ENCODE assay signal across 8 cellular contexts in genomic region chr1:109773203-109773899, GRCh38. TPM values are rescaled to one million over a fixed set of nuclear protein-coding genes. Genes with fewer than 3 reads are reported as not detected.
DNase-seq lines count a peak whose midpoint lies in the region; ATAC-seq and TF ChIP-seq lines count a peak whose summit lies in the region.

No MANE protein-coding gene starts in this region.

- ATAC-seq in HG03196 (IDR thresholded peaks at IDR 0.05; ENCODE audit: unreplicated experiment): peak; percentile 53

- 38 to 43% methylated on average over 14 to 16 of the region's 17 CpGs for WGBS in lower leg skin, 2 donors

- TF ChIP-seq POLR2A in lower leg skin (IDR thresholded peaks at IDR 0.05): no peak

- DNase-seq in 8988T (peak; percentile 56), GM13976 (ENCODE audit: low spot score) (peak; percentile 88), NCI-H460 (ENCODE audit: extremely low read depth, low read depth) (peak; percentile 85), choroid plexus epithelial cell (ENCODE audit: low read depth) (peak; percentile 95), lower leg skin (ENCODE audit: low spot score in 2 of 2) (peak; percentile 86 to 96)
- peak; percentile 79 for DNase-seq in activated CD4-positive, alpha-beta T cell treated with anti-CD3 and anti-CD28 coated beads for 48 hours
- peak in 2 of 3 experiments; percentile 37 to 45 for DNase-seq in stimulated activated CD4-positive, alpha-beta T cell treated with anti-CD3 and anti-CD28 coated beads, TNF-alpha, amount 100 ng/mL, for 4 hours (ENCODE audit: low read depth in 3 of 3)

- peak; percentile 81 for TF ChIP-seq CTCF in GM13976 (IDR thresholded peaks at IDR 0.05; ENCODE audit: borderline replicate concordance, control extremely low read depth, extremely low read depth, insufficient read depth, missing control alignments)
- peak; percentile 98 for TF ChIP-seq CTCF in choroid plexus epithelial cell (conservative IDR thresholded peaks at IDR 0.05; ENCODE audit: low read depth, low read length)
- TF ChIP-seq CTCF in lower leg skin (IDR thresholded peaks at IDR 0.05): peak in 1 of 3 donors; percentile 74

- in situ Hi-C loops in GM13976 (cut with MboI; ENCODE audit: low sequenced_read_pairs, unreplicated experiment): loop anchor here (5.0 kb wide), 2 partner anchors 131 to 226 kb away; partner anchors contain the start of gene GNAI3

- intact Hi-C loops in lower leg skin (cut with DNase I; ENCODE audit: low total_unique reads): loop anchor here (5.0 kb wide), 2 partner anchors 131 to 226 kb away; partner anchors contain the start of gene GNAI3

- no peak overlapping the region for H3K4me3 ChIP-seq in choroid plexus epithelial cell (ENCODE audit: low read depth, low read length)
- H3K4me3 ChIP-seq in lower leg skin (ENCODE audit: low read depth, poor library complexity, severe bottlenecking): no peak overlapping the region

RNA-seq across cellular contexts. Expression of gene EPS8L3, which starts 9.6 kb away (rescaled TPM):
- 0.15 TPM in 1 of 2 replicates, not detected in the other for total RNA-seq in NCI-H460 (2014; rRNA removed; shearing (Covaris generic))
- polyA plus RNA-seq in NCI-H460 (2014; cell fraction: nucleus; rRNA removed): 0.22 TPM in 1 of 2 replicates, not detected in the other
- not detected for total RNA-seq in lower leg skin

RNA-seq across cellular contexts. Expression of gene GSTM3, which starts 32.5 kb away (rescaled TPM):
- total RNA-seq in NCI-H460 (2014; rRNA removed; shearing (Covaris generic)): 266 and 288 TPM in 2 replicates
- 212 and 284 TPM in 2 replicates for polyA plus RNA-seq in NCI-H460 (2014; cell fraction: nucleus; rRNA removed)
- 100 to 1,000 TPM in 3 of 4 donors, 10 to 100 TPM in 1; 68.7 to 213 (median 137) TPM for total RNA-seq in lower leg skin

Comparison
In these comparisons a context has a peak if more than half of its experiments do, and no peak if none do; other contexts are left out.
1. DNase-seq: peak in every context shown above with its lines; median percentile 95 in choroid plexus epithelial cell; 91 in lower leg skin; 88 in GM13976; 85 in NCI-H460; 79 in activated CD4-positive, alpha-beta T cell treated with anti-CD3 and anti-CD28 coated beads for 48 hours; 56 in 8988T; 41 in stimulated activated CD4-positive, alpha-beta T cell treated with anti-CD3 and anti-CD28 coated beads, TNF-alpha, amount 100 ng/mL, for 4 hours.